8 cellular contexts compared by ENCODE assay signal in genomic region chr2:178414266-178415247, GRCh38. TPM values are rescaled to one million over a fixed set of nuclear protein-coding genes. Genes with fewer than 3 reads are reported as not detected.
DNase-seq lines count a peak whose midpoint lies in the region; ATAC-seq lines count a peak whose summit lies in the region.

No MANE protein-coding gene starts in this region.

- H3K56ac ChIP-seq in mesendoderm (ENCODE audit: low read length): peak overlapping the region; percentile 83

- no peaks in the 10 kb centered on the region for H3K9me3 ChIP-seq in endocrine pancreas (ENCODE audit: control insufficient read depth, low read length)

- no CpG with 5 or more reads among the region's 21 CpGs for WGBS in mesendoderm (ENCODE audit: extremely low coverage, insufficient coverage, low lambda C conversion rate)

- no peak overlapping the region for H3K27ac ChIP-seq in mesendoderm (ENCODE audit: low read depth, low read length)

- DNase-seq in COLO668 (lab: John Stamatoyannopoulos, UW; ENCODE audit: unreplicated experiment) (peak; percentile 92), HK-2 (ENCODE audit: unreplicated experiment) (peak; percentile 90), NCI-H82 treated with DMSO at 0.1 percent for 48 hours (lab: John Stamatoyannopoulos, UW; ENCODE audit: unreplicated experiment) (peak; percentile 96), mesendoderm (peak; percentile 96)
- DNase-seq in activated CD8-positive, alpha-beta memory T cell treated with anti-CD3 and anti-CD28 coated beads for 24 hours: peak; percentile 87
- peak; percentile 58 for DNase-seq in stimulated activated CD8-positive, alpha-beta memory T cell treated with anti-CD3 and anti-CD28 coated beads, Interleukin-15, amount 100 ng/mL, for 1 hour (ENCODE audit: low read depth)

- H3K79me1 ChIP-seq in mesendoderm (ENCODE audit: low read length): peaks cover 2% of the 10 kb centered on the region

- H3K4me2 ChIP-seq in mesendoderm (ENCODE audit: low read length): peak overlapping the region; percentile 82

- no peak overlapping the region for H3K4ac ChIP-seq in mesendoderm (ENCODE audit: low read depth, low read length)

- no peak overlapping the region for H2BK15ac ChIP-seq in mesendoderm (replicated peaks; ENCODE audit: low read depth)

- ATAC-seq in GM19452 (IDR thresholded peaks at IDR 0.05; ENCODE audit: unreplicated experiment): peak; percentile 76

- no peak overlapping the region for H2BK120ac ChIP-seq in mesendoderm (ENCODE audit: low read depth, low read length)

- H2BK5ac ChIP-seq in mesendoderm (ENCODE audit: low read length): no peak overlapping the region

- no peak overlapping the region for H3K23ac ChIP-seq in mesendoderm (ENCODE audit: low read length)

- H3K36me3 ChIP-seq in endocrine pancreas (ENCODE audit: control insufficient read depth, insufficient read depth, low read length) (no peaks in the 10 kb centered on the region), mesendoderm (ENCODE audit: control insufficient read depth, insufficient read depth, low read length) (no peaks in the 10 kb centered on the region)

- no peaks in the 10 kb centered on the region for H3K4me1 ChIP-seq in endocrine pancreas (ENCODE audit: control insufficient read depth, insufficient read depth, low read length)
- H3K4me1 ChIP-seq in mesendoderm (ENCODE audit: control insufficient read depth, low read depth, low read length): peaks cover 1% of the 10 kb centered on the region

- no peaks in the 10 kb centered on the region for H3K79me2 ChIP-seq in mesendoderm (ENCODE audit: control insufficient read depth, insufficient read depth, low read length)

- no peak overlapping the region for H4K5ac ChIP-seq in mesendoderm (ENCODE audit: low read length)

- H3K4me3 ChIP-seq in endocrine pancreas (ENCODE audit: control insufficient read depth, insufficient read depth, low read length) (peak overlapping the region; percentile 94), mesendoderm (ENCODE audit: low read length) (peak overlapping the region; percentile 44)

- peak overlapping the region; percentile 31 for H3K9ac ChIP-seq in endocrine pancreas (ENCODE audit: control insufficient read depth, insufficient read depth, low read length)
- H3K9ac ChIP-seq in mesendoderm (ENCODE audit: low read length): peak overlapping the region; percentile 82

- H3K27me3 ChIP-seq in endocrine pancreas (ENCODE audit: control insufficient read depth, insufficient read depth, low read length) (no peaks in the 10 kb centered on the region), mesendoderm (ENCODE audit: insufficient read depth, low read length, poor library complexity) (no peaks in the 10 kb centered on the region)

- H4K8ac ChIP-seq in mesendoderm (ENCODE audit: low read depth, low read length): no peak overlapping the region

- H3K18ac ChIP-seq in mesendoderm (ENCODE audit: low read length): no peak overlapping the region

- no peak overlapping the region for H2AK5ac ChIP-seq in mesendoderm (ENCODE audit: low read length)

RNA-seq across cellular contexts. Expression of gene PRKRA, which starts 36.4 kb away (rescaled TPM):
- polyA plus RNA-seq in mesendoderm (2013, experiment 1 of 2): 46.3 TPM
- 46.3 TPM for polyA plus RNA-seq in mesendoderm (2013, experiment 2 of 2)

RNA-seq across cellular contexts. Expression of gene PJVK, which starts 36.6 kb away (rescaled TPM):
- 1.9 TPM for polyA plus RNA-seq in mesendoderm (2013, experiment 1 of 2)
- polyA plus RNA-seq in mesendoderm (2013, experiment 2 of 2): 1.1 TPM
